In genomic region chr7:30584415-30584814, GRCh38 we compare ENCODE assay signal across 24 cellular contexts.
"Had no signal": no experiment of that assay in that cellular context is flagged by ENCODE, and none has a peak within 500 bp of the region (broad histone marks: within the 10 kb centered on the region; RNA-seq: fewer than 3 reads in every experiment).

No MANE protein-coding gene starts in this region.

- H3K4me2 ChIP-seq: neural progenitor cell had no signal

- H3K9ac ChIP-seq: neural progenitor cell had no signal

- DNase-seq: effector memory CD8-positive, alpha-beta T cell; foreskin keratinocyte; hippocampal formation; immature natural killer cell; left cardiac atrium; left ventricle myocardium inferior; lower lobe of right lung; midbrain; nucleus accumbens; ovary; sigmoid colon; stimulated activated CD4-positive, alpha-beta T cell treated with anti-CD3 and anti-CD28 coated beads, Interleukin-2, amount 100 ng/mL, for 24 hours; stimulated activated CD4-positive, alpha-beta T cell treated with anti-CD3 and anti-CD28 coated beads, Interleukin-4, amount 100 ng/mL, for 4 hours; stimulated activated naive B cell treated with anti-CD40 and anti-IgM and Interleukin-4, amounts not matched to agents 10 μg/mL and 1 μg/mL and 100 μg/mL, for 72 hours; stimulated activated naive CD8-positive, alpha-beta T cell treated with anti-CD3 and anti-CD28 coated beads, Interleukin-15, amount 100 ng/mL, for 72 hours; testis; transverse colon had no signal

- H3K4me3 ChIP-seq: heart left ventricle, left ventricle myocardium inferior, lower lobe of right lung, neural progenitor cell, ovary, right atrium auricular region, sigmoid colon, skin epidermis, testis, transverse colon had no signal

- H3K36me3 ChIP-seq: ovary had no signal

- H3K4me1 ChIP-seq: foreskin keratinocyte, lower lobe of right lung, right atrium auricular region, sigmoid colon, testis, transverse colon had no signal

- ATAC-seq: effector memory CD8-positive, alpha-beta T cell; foreskin keratinocyte; lower lobe of right lung; natural killer cell treated with Interleukin-12 subunit alpha and Interleukin-12 subunit beta and Interleukin-15 and Interleukin-18, amount 100 ng/mL, for 72 hours; stimulated activated naive B cell treated with anti-CD40 and anti-IgM and Interleukin-4, amounts not matched to agents 10 μg/mL and 1 μg/mL and 100 μg/mL, for 72 hours; stimulated activated naive CD8-positive, alpha-beta T cell treated with anti-CD3 and anti-CD28 coated beads, Interleukin-15, amount 100 ng/mL, for 72 hours had no signal

- H3K9me3 ChIP-seq: lower lobe of right lung, ovary, right atrium auricular region, sigmoid colon, testis, transverse colon had no signal

- H3K27me3 ChIP-seq: foreskin keratinocyte, heart left ventricle, neural progenitor cell, ovary, right atrium auricular region, sigmoid colon, testis, transverse colon had no signal

- H3K27ac ChIP-seq: foreskin keratinocyte, heart left ventricle, left ventricle myocardium inferior, lower lobe of right lung, neural progenitor cell, ovary, right atrium auricular region, sigmoid colon, skin epidermis, testis, transverse colon had no signal

- FAIRE-seq: colon, keratinocyte had no signal
